Comparison of ENCODE assay signal across 11 cellular contexts in the genomic region with DNA sequence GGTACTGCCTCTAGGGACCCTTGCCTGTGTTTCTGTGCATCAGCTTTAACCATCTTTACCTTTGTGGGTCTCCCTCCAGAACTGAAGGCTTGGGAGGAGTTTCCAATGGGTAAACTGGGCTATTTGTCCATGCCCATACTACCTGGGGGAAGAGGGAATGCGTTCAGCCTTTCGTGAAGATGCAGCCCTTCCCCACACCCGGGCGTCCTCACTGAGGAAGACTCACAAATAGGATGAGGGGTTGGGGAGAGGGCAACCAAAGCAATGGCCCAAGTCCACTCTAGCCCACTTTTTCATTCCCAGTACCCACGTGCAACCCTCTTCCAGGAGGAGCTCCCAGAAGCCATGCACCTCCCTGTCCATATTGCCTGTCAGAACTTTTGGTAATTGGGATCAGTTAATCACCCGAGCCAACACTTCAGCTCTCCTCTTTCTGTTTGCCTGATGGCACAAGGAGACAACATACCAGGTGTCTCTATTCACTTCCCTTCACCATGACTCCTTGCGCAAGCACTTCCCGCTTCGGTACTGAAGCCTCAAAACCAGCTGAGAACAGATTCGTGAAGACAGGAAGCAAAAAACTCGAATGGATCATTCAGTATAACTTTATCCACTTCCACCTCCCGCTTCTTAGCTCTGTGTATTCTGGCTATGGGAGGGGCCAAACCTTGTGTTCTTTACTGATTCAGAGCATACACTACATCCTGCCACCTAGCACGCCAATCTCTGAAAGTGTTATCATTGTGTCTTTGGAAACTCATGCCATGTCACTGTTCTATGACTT.
DNase-seq lines count a peak whose midpoint lies in the region; ATAC-seq and TF ChIP-seq lines count a peak whose summit lies in the region.
"Had no signal": no experiment of that assay in that cellular context is flagged by ENCODE, and none has a peak within 500 bp of the region (broad histone marks: within the 10 kb centered on the region; RNA-seq: fewer than 3 reads in every experiment).

No MANE protein-coding gene starts in this region.

- H3K4me2 ChIP-seq in neuronal stem cell (ENCODE audit: insufficient read depth, low read length, poor library complexity, severe bottlenecking), result no peak overlapping the region
- H3K4me2 ChIP-seq: A549 had no signal

- H3K4me3 Mint-ChIP-seq in activated CD4-positive, alpha-beta T cell treated with anti-CD3 and anti-CD28 coated beads for 36 hours, result peak overlapping the region; percentile 52
- H3K4me3 Mint-ChIP-seq in activated CD4-positive, alpha-beta memory T cell treated with anti-CD3 and anti-CD28 coated beads, Interleukin-2, amount 10 ng/mL, durations not matched to agents 7 days and 5 days, result no peak overlapping the region

- no peak for TF ChIP-seq CTCF in HL-60 (IDR thresholded peaks at IDR 0.05; ENCODE audit: insufficient read depth, low read length)
- TF ChIP-seq CTCF in RWPE1 (conservative IDR thresholded peaks at IDR 0.05; ENCODE audit: low read depth), result no peak

- H3K4me1 ChIP-seq in neuronal stem cell (ENCODE audit: control insufficient read depth in 2 of 2, insufficient read depth in 1 of 2, low read depth in 1 of 2, low read length in 2 of 2), result peaks cover 0 to 2% of the 10 kb centered on the region in 2 donors
- H3K4me1 ChIP-seq: A549 had no signal

- H3K27ac Mint-ChIP-seq in activated CD4-positive, alpha-beta T cell treated with anti-CD3 and anti-CD28 coated beads for 36 hours, result peak overlapping the region; percentile 95
- peak overlapping the region; percentile 67 for H3K27ac Mint-ChIP-seq in activated CD4-positive, alpha-beta memory T cell treated with anti-CD3 and anti-CD28 coated beads, Interleukin-2, amount 10 ng/mL, durations not matched to agents 7 days and 5 days

- H3K4ac ChIP-seq in neuronal stem cell (ENCODE audit: low read length), result no peak overlapping the region

- POLR2A ChIA-PET in activated CD4-positive, alpha-beta T cell treated with anti-CD3 and anti-CD28 coated beads for 36 hours (lab: Charles Lee), result interaction anchor here (1.5 kb wide), 1 partner anchor 38 kb away, joined by 5 read pairs; no protein-coding TSS in a partner anchor
- POLR2A ChIA-PET in activated CD4-positive, alpha-beta memory T cell treated with anti-CD3 and anti-CD28 coated beads, Interleukin-2, amount 10 ng/mL, durations not matched to agents 7 days and 5 days (lab: Charles Lee), result interaction anchor here (1.5 to 1.9 kb wide), 2 partner anchors 23 to 62 kb away, joined by 4 to 5 read pairs; partner anchors contain the start of gene ADA2
- POLR2A ChIA-PET in RWPE1 (lab: Yijun Ruan, JAX; ENCODE audit: low non-redundant PET), result no interaction called here

- H3K4me3 ChIP-seq in HL-60 (replicated peaks; ENCODE audit: insufficient read depth, low read length), result no peak overlapping the region
- no peak overlapping the region for H3K4me3 ChIP-seq in neuronal stem cell (ENCODE audit: low read length in 2 of 2)
- H3K4me3 ChIP-seq: A549 had no signal

- no peak overlapping the region for H4K91ac ChIP-seq in neuronal stem cell (ENCODE audit: low read depth, low read length, poor library complexity)

- H3K14ac ChIP-seq in neuronal stem cell (ENCODE audit: low read length), result no peak overlapping the region

- no peak overlapping the region for H2BK5ac ChIP-seq in neuronal stem cell (ENCODE audit: low read length)

- peak overlapping the region; percentile 3 for H2AFZ ChIP-seq in neuronal stem cell (ENCODE audit: low read length)

- H3K27me3 ChIP-seq in HL-60 (ENCODE audit: insufficient read depth, poor library complexity, severe bottlenecking) (peaks cover 8% of the 10 kb centered on the region), neuronal stem cell (ENCODE audit: control insufficient read depth in 3 of 3, insufficient read depth in 3 of 3, low read depth in 1 of 3, low read length in 3 of 3) (peaks cover 0 to 4% (median 0%) of the 10 kb centered on the region in 3 experiments)

- CTCF ChIA-PET in activated CD4-positive, alpha-beta T cell treated with anti-CD3 and anti-CD28 coated beads for 36 hours (lab: Charles Lee), result interaction anchor here (0.6 to 2.2 kb wide), 5 partner anchors 8 to 109 kb away, joined by 3 to 5 read pairs (median 3); no protein-coding TSS in a partner anchor
- CTCF ChIA-PET in activated CD4-positive, alpha-beta memory T cell treated with anti-CD3 and anti-CD28 coated beads, Interleukin-2, amount 10 ng/mL, durations not matched to agents 7 days and 5 days (lab: Charles Lee), result interaction anchor here (0.7 to 1.2 kb wide), 4 partner anchors 38 to 74 kb away, joined by 3 to 5 read pairs (median 3); no protein-coding TSS in a partner anchor
- CTCF ChIA-PET in RWPE1 (lab: Yijun Ruan, JAX), result no interaction called here

- ATAC-seq in activated CD4-positive, alpha-beta T cell treated with anti-CD3 and anti-CD28 coated beads for 36 hours, result peak; percentile 85
- no peak for ATAC-seq in left cardiac atrium
- ATAC-seq: A549 had no signal

- H3K23ac ChIP-seq in neuronal stem cell (ENCODE audit: low read depth, low read length, poor library complexity), result no peak overlapping the region

- H3K9ac ChIP-seq in neuronal stem cell (ENCODE audit: low read depth, low read length, poor library complexity), result no peak overlapping the region

- H4K8ac ChIP-seq in neuronal stem cell (ENCODE audit: low read depth, low read length), result no peak overlapping the region

- no peak overlapping the region for H3K18ac ChIP-seq in neuronal stem cell (ENCODE audit: low read length)

- no peaks in the 10 kb centered on the region for H3K79me1 ChIP-seq in neuronal stem cell (ENCODE audit: low read depth, low read length)

- H2BK15ac ChIP-seq in neuronal stem cell (ENCODE audit: low read length), result no peak overlapping the region

- H3K27ac ChIP-seq in HL-60 (replicated peaks), result no peak overlapping the region
- H3K27ac ChIP-seq in neuronal stem cell (replicated peaks; ENCODE audit: low read length), result no peak overlapping the region
- no peak overlapping the region for H3K27ac ChIP-seq in RWPE1
- H3K27ac ChIP-seq: A549 had no signal

- no peak overlapping the region for H2AK5ac ChIP-seq in neuronal stem cell (ENCODE audit: low read depth, low read length)

- peaks cover 32% of the 10 kb centered on the region for H3K4me1 Mint-ChIP-seq in activated CD4-positive, alpha-beta T cell treated with anti-CD3 and anti-CD28 coated beads for 36 hours
- peaks cover 13% of the 10 kb centered on the region for H3K4me1 Mint-ChIP-seq in activated CD4-positive, alpha-beta memory T cell treated with anti-CD3 and anti-CD28 coated beads, Interleukin-2, amount 10 ng/mL, durations not matched to agents 7 days and 5 days

- DNase-seq in activated CD4-positive, alpha-beta T cell treated with anti-CD3 and anti-CD28 coated beads for 36 hours, result peak; percentile 61
- no peak for DNase-seq in activated CD4-positive, alpha-beta T cell treated with anti-CD3 and anti-CD28 coated beads for 4 hours
- DNase-seq in HL-60 (ENCODE audit: low read depth in 1 of 2, low spot score in 1 of 2) (peak; percentile 63 to 69), neuronal stem cell (ENCODE audit: low spot score) (no peak), left cardiac atrium (no peak), HuH-7 (ENCODE audit: low spot score) (no peak), RWPE1 (ENCODE audit: low spot score) (no peak)
- DNase-seq in activated CD4-positive, alpha-beta memory T cell treated with anti-CD3 and anti-CD28 coated beads, Interleukin-2, amount 10 ng/mL, durations not matched to agents 7 days and 5 days, result no peak
- DNase-seq: NCI-H226; stimulated activated CD4-positive, alpha-beta T cell treated with anti-CD3 and anti-CD28 coated beads, Interleukin-4, amount 100 ng/mL, for 24 hours had no signal

- WGBS in neuronal stem cell (ENCODE audit: extremely low coverage in 2 of 2, insufficient read length in 2 of 2, insufficient replicate concordance in 1 of 2), 2 donors, result no CpG with 5 or more reads among the region's 13 CpGs

- no peaks in the 10 kb centered on the region for H3K36me3 Mint-ChIP-seq in activated CD4-positive, alpha-beta T cell treated with anti-CD3 and anti-CD28 coated beads for 36 hours (ENCODE audit: low read depth)
- no peaks in the 10 kb centered on the region for H3K36me3 Mint-ChIP-seq in activated CD4-positive, alpha-beta memory T cell treated with anti-CD3 and anti-CD28 coated beads, Interleukin-2, amount 10 ng/mL, durations not matched to agents 7 days and 5 days (ENCODE audit: low read depth)

- peaks cover 5% of the 10 kb centered on the region for H3K27me3 Mint-ChIP-seq in activated CD4-positive, alpha-beta T cell treated with anti-CD3 and anti-CD28 coated beads for 36 hours
- H3K27me3 Mint-ChIP-seq in activated CD4-positive, alpha-beta memory T cell treated with anti-CD3 and anti-CD28 coated beads, Interleukin-2, amount 10 ng/mL, durations not matched to agents 7 days and 5 days, result peaks cover 5% of the 10 kb centered on the region

- H3K9me3 Mint-ChIP-seq in activated CD4-positive, alpha-beta T cell treated with anti-CD3 and anti-CD28 coated beads for 36 hours (ENCODE audit: low read depth), result no peaks in the 10 kb centered on the region
- no peaks in the 10 kb centered on the region for H3K9me3 Mint-ChIP-seq in activated CD4-positive, alpha-beta memory T cell treated with anti-CD3 and anti-CD28 coated beads, Interleukin-2, amount 10 ng/mL, durations not matched to agents 7 days and 5 days

- intact Hi-C loops in activated CD4-positive, alpha-beta T cell treated with anti-CD3 and anti-CD28 coated beads for 36 hours (cut with DNase I, micrococcal nuclease), result loop anchor here (1.0 to 5.0 kb wide), 4 partner anchors 24 to 204 kb away; no protein-coding TSS in a partner anchor
- intact Hi-C loops in left cardiac atrium (cut with DNase I), result no loop called here

- no peaks in the 10 kb centered on the region for H3K36me3 ChIP-seq in neuronal stem cell (replicated peaks in 1 of 2; ENCODE audit: control insufficient read depth in 2 of 2, insufficient read depth in 2 of 2, low read length in 2 of 2)

- no peak overlapping the region for H2BK12ac ChIP-seq in neuronal stem cell (ENCODE audit: low read length)

- H3K9me3 ChIP-seq in neuronal stem cell (replicated peaks in 1 of 2; ENCODE audit: control insufficient read depth in 2 of 2, insufficient read depth in 1 of 2, low read depth in 1 of 2, low read length in 2 of 2), result no peaks in the 10 kb centered on the region
- H3K9me3 ChIP-seq: A549 had no signal

- no peak overlapping the region for H2BK120ac ChIP-seq in neuronal stem cell (ENCODE audit: low read depth, low read length)

Comparison
In these comparisons a context has a peak if more than half of its experiments do, and no peak if none do; other contexts are left out.
1. DNase-seq: peak in activated CD4-positive, alpha-beta T cell treated with anti-CD3 and anti-CD28 coated beads for 36 hours (single experiment) and HL-60 (2 of 2); none in activated CD4-positive, alpha-beta T cell treated with anti-CD3 and anti-CD28 coated beads for 4 hours (0 of 2), activated CD4-positive, alpha-beta memory T cell treated with anti-CD3 and anti-CD28 coated beads, Interleukin-2, amount 10 ng/mL, durations not matched to agents 7 days and 5 days (single experiment), neuronal stem cell (single experiment), left cardiac atrium (single experiment), HuH-7 (single experiment) and RWPE1 (single experiment).
2. intact Hi-C loops: an anchor here in activated CD4-positive, alpha-beta T cell treated with anti-CD3 and anti-CD28 coated beads for 36 hours (1.0 to 5.0 kb wide); none called in left cardiac atrium.